23 cellular contexts compared by ENCODE assay signal in the genomic region with DNA sequence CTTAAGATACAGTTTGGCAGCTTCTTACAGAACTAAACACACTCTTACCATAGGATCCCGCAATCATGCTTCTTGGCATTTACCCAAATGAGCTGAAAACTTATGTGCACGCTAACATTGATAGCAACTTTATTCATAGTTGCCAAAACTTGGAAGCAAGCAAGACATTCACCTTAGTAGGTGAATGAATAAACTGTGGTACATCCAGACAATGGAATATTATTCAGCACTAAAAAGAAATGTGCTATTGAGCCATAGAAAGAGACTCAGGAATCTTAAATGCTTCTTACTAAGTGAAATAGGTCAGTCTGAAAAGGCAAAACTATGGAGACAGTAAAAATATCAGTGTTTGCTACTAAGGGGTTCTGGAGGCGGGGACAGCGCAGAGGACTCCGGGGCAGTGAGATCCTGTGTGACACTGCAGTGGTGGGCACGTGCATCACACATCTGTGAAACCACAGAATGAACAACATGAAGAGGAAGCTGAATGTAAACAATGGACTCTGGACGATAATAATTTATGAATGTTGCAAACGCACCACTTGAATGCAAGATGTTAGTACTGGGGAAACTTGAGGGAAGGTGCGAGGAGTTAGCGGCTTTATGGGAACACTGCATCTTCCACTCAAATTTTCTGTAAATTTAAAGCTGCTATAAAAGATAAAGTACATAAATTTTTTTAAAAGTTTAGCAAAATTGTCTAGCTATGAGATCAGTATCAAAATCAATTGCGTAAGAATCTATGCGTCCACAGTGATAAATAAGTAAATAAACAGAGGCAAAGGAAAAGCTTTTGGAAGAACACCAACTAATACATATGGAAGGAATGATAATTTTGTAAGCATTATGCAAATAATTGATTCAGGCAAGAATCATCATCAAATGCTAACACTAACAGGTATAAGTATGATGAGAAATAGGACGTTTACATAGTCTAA. TPM values are rescaled to one million over a fixed set of nuclear protein-coding genes. Genes with fewer than 3 reads are reported as not detected.
"Had no signal": no experiment of that assay in that cellular context is flagged by ENCODE, and none has a peak within 500 bp of the region (broad histone marks: within the 10 kb centered on the region; RNA-seq: fewer than 3 reads in every experiment).

No MANE protein-coding gene starts in this region.

- H3K4me1 Mint-ChIP-seq: activated CD4-positive, alpha-beta T cell treated with anti-CD3 and anti-CD28 coated beads, Interleukin-2, amount 10 ng/mL, durations not matched to agents 24 days and 14 days; activated naive CD4-positive, alpha-beta T cell treated with anti-CD3 and anti-CD28 coated beads, Interleukin-2, amount 50 U/mL, for 24 hours had no signal

- H3K27me3 Mint-ChIP-seq: activated CD4-positive, alpha-beta T cell treated with anti-CD3 and anti-CD28 coated beads, Interleukin-2, amount 10 ng/mL, durations not matched to agents 24 days and 14 days; activated naive CD4-positive, alpha-beta T cell treated with anti-CD3 and anti-CD28 coated beads, Interleukin-2, amount 50 U/mL, for 24 hours; progenitor cell of endocrine pancreas; type B pancreatic cell had no signal

- ATAC-seq: activated T-cell treated with anti-CD3 and anti-CD28 coated beads, Interleukin-2, amount 50 U/mL, for 72 hours; left cardiac atrium had no signal

- H3K9me3 Mint-ChIP-seq: activated CD4-positive, alpha-beta T cell treated with anti-CD3 and anti-CD28 coated beads, Interleukin-2, amount 10 ng/mL, durations not matched to agents 24 days and 14 days; activated naive CD4-positive, alpha-beta T cell treated with anti-CD3 and anti-CD28 coated beads, Interleukin-2, amount 50 U/mL, for 24 hours; activated T-cell treated with anti-CD3 and anti-CD28 coated beads, Interleukin-2, amount 50 U/mL, for 72 hours; type B pancreatic cell had no signal

- H3K4me1 ChIP-seq: breast epithelium, stomach had no signal

- H3K27me3 ChIP-seq: breast epithelium, esophagus muscularis mucosa, stomach, testis had no signal

- H3K27ac ChIP-seq: breast epithelium, esophagus muscularis mucosa, SK-N-MC, skin epidermis, stomach, testis had no signal

- FAIRE-seq: astrocyte had no signal

- H3K27ac Mint-ChIP-seq: activated CD4-positive, alpha-beta T cell treated with anti-CD3 and anti-CD28 coated beads, Interleukin-2, amount 10 ng/mL, durations not matched to agents 24 days and 14 days; activated naive CD4-positive, alpha-beta T cell treated with anti-CD3 and anti-CD28 coated beads, Interleukin-2, amount 50 U/mL, for 24 hours; activated T-cell treated with anti-CD3 and anti-CD28 coated beads, Interleukin-2, amount 50 U/mL, for 72 hours; progenitor cell of endocrine pancreas; type B pancreatic cell had no signal

- H3K4me3 Mint-ChIP-seq: activated CD4-positive, alpha-beta T cell treated with anti-CD3 and anti-CD28 coated beads, Interleukin-2, amount 10 ng/mL, durations not matched to agents 24 days and 14 days; activated naive CD4-positive, alpha-beta T cell treated with anti-CD3 and anti-CD28 coated beads, Interleukin-2, amount 50 U/mL, for 24 hours; activated T-cell treated with anti-CD3 and anti-CD28 coated beads, Interleukin-2, amount 50 U/mL, for 72 hours; neural crest cell; type B pancreatic cell had no signal

- H3K36me3 ChIP-seq: breast epithelium had no signal

- DNase-seq: activated CD4-positive, alpha-beta T cell treated with anti-CD3 and anti-CD28 coated beads, Interleukin-2, amount 10 ng/mL, durations not matched to agents 24 days and 14 days; activated CD4-positive, CD25-positive, alpha-beta regulatory T cell; activated effector memory CD4-positive, alpha-beta T cell treated with anti-CD3 and anti-CD28 coated beads, Interleukin-2, amount 50 U/mL, for 16 hours; activated T-cell treated with anti-CD3 and anti-CD28 coated beads, Interleukin-2, amount 50 U/mL, for 72 hours; dermis blood vessel endothelial cell; effector memory CD4-positive, alpha-beta T cell; left cardiac atrium; midbrain; stimulated activated CD4-positive, alpha-beta T cell treated with anti-CD3 and anti-CD28 coated beads, Interleukin-2, amount 100 ng/mL, for 48 hours; stomach; T1000; testis had no signal

- H3K4me3 ChIP-seq: breast epithelium, esophagus muscularis mucosa, SK-N-MC, skin epidermis, stomach, testis had no signal

- H3K9me3 ChIP-seq: breast epithelium, esophagus muscularis mucosa, stomach, testis had no signal

RNA-seq across cellular contexts. Expression of gene FTCD, which starts 44.3 kb away (rescaled TPM):
- total RNA-seq: lung microvascular endothelial cell; T-helper 1 cell treated with Interleukin-12 subunit alpha and Interleukin-12 subunit beta and Interleukin-4 antibody, amounts not matched to agents 30 ng/mL and 1 ng/mL, for 36 hours had no signal
